8 cellular contexts compared by ENCODE assay signal in the genomic region with DNA sequence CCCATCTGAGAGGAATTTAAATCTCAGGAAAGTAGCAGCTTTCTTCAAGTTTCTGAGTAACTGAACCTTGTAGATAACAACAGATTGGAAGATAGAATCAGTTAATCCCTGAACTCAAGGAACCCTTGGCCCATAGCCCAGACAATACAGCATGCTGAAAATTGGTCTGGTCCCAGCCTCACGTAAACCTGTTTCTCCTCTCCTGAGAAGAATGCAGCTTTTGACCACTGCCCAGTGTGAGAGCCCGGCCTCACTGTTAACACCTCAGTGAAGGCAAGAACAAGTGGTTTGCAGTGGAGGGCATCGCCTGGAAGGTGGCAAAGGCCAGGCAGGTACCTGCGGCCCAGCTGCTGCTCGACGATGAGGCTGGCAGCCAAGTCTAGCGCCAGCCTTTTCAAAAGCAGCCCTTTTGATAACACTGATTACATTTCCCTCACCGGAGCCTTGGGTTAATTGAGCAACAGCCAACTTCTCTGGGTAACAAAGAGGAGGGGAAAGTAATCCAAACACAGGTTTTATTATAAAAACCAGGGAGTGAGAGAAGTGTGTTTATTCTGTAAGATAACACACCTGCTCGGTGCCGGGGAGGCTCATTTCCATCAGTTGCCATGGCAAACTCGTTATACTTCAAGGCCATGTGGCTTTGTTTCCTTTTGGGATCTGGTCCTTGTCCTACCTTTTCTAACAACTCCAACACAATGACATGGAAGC. TPM values are rescaled to one million over a fixed set of nuclear protein-coding genes. Genes with fewer than 3 reads are reported as not detected.
DNase-seq lines count a peak whose midpoint lies in the region; ATAC-seq and TF ChIP-seq lines count a peak whose summit lies in the region.

No MANE protein-coding gene starts in this region.

- intact Hi-C loops in activated CD4-positive, alpha-beta memory T cell treated with anti-CD3 and anti-CD28 coated beads for 36 hours (cut with micrococcal nuclease), result no loop called here

- H3K27me3 Mint-ChIP-seq in activated CD4-positive, alpha-beta memory T cell treated with anti-CD3 and anti-CD28 coated beads for 36 hours, result no peaks in the 10 kb centered on the region

- no peak for TF ChIP-seq CTCF in foreskin keratinocyte (conservative IDR thresholded peaks at IDR 0.05)
- TF ChIP-seq CTCF in retinal pigment epithelial cell (conservative IDR thresholded peaks at IDR 0.05; ENCODE audit: low read depth, low read length), result no peak

- H3K27ac ChIP-seq in foreskin keratinocyte, result peak overlapping the region; percentile 12

- H3K27ac Mint-ChIP-seq in activated CD4-positive, alpha-beta memory T cell treated with anti-CD3 and anti-CD28 coated beads for 36 hours, result no peak overlapping the region

- ATAC-seq in foreskin keratinocyte, result no peak
- no peak for ATAC-seq in HG03139 (IDR thresholded peaks at IDR 0.05; ENCODE audit: unreplicated experiment)
- no peak for ATAC-seq in GM21619 (IDR thresholded peaks at IDR 0.05; ENCODE audit: unreplicated experiment)

- peak overlapping the region; percentile 7 for H3K4me3 ChIP-seq in retinal pigment epithelial cell (ENCODE audit: low read length)

- H3K27me3 ChIP-seq in foreskin keratinocyte, result no peaks in the 10 kb centered on the region

- POLR2A ChIA-PET in activated CD4-positive, alpha-beta memory T cell treated with anti-CD3 and anti-CD28 coated beads for 36 hours (lab: Charles Lee), result no interaction called here

- DNase-seq in H4 (ENCODE audit: low spot score) (peak; percentile 21), NCI-H82 (lab: John Stamatoyannopoulos, UW) (peak; percentile 90), foreskin keratinocyte (no peak), retinal pigment epithelial cell (ENCODE audit: low read depth) (peak; percentile 95)
- no peak for DNase-seq in effector CD4-positive, alpha-beta T cell
- no peak for DNase-seq in activated CD4-positive, alpha-beta memory T cell treated with anti-CD3 and anti-CD28 coated beads for 36 hours

- H3K9me3 Mint-ChIP-seq in activated CD4-positive, alpha-beta memory T cell treated with anti-CD3 and anti-CD28 coated beads for 36 hours, result no peaks in the 10 kb centered on the region

- H3K4me1 ChIP-seq in foreskin keratinocyte, result peaks cover 20% of the 10 kb centered on the region

- no peaks in the 10 kb centered on the region for H3K4me1 Mint-ChIP-seq in activated CD4-positive, alpha-beta memory T cell treated with anti-CD3 and anti-CD28 coated beads for 36 hours (ENCODE audit: low read depth)

- peaks cover 6% of the 10 kb centered on the region for H3K36me3 Mint-ChIP-seq in activated CD4-positive, alpha-beta memory T cell treated with anti-CD3 and anti-CD28 coated beads for 36 hours

- H3K4me3 Mint-ChIP-seq in activated CD4-positive, alpha-beta memory T cell treated with anti-CD3 and anti-CD28 coated beads for 36 hours, result no peak overlapping the region

- CTCF ChIA-PET in activated CD4-positive, alpha-beta memory T cell treated with anti-CD3 and anti-CD28 coated beads for 36 hours (lab: Charles Lee), result no interaction called here

RNA-seq across cellular contexts. Expression of a gene that starts 54.0 kb away (rescaled TPM):
- total RNA-seq in H4 (2014; rRNA removed; shearing (Covaris generic)), result 22.8 and 23.7 TPM in 2 replicates
- total RNA-seq in foreskin keratinocyte, result 85.1 and 98.9 TPM in 2 replicates
- 73.2 and 77.9 TPM in 2 replicates for polyA plus RNA-seq in foreskin keratinocyte
- total RNA-seq in activated CD4-positive, alpha-beta memory T cell treated with anti-CD3 and anti-CD28 coated beads for 36 hours, result 10 to 100 TPM; 42.0 to 43.2 TPM

Comparison
In these comparisons a context has a peak if more than half of its experiments do, and no peak if none do; other contexts are left out.
1. DNase-seq: peak in H4 (single experiment), NCI-H82 (single experiment) and retinal pigment epithelial cell (single experiment); none in foreskin keratinocyte (0 of 2), effector CD4-positive, alpha-beta T cell (single experiment) and activated CD4-positive, alpha-beta memory T cell treated with anti-CD3 and anti-CD28 coated beads for 36 hours (single experiment).